Comparison of ENCODE assay signal across 8 cellular contexts in genomic region chr16:1771072-1771863, GRCh38. TPM values are rescaled to one million over a fixed set of nuclear protein-coding genes. Genes with fewer than 3 reads are reported as not detected.
A peak's percentile ranks its signal among the peaks of the same experiment; 100 is the strongest.
DNase-seq lines count a peak whose midpoint lies in the region; ATAC-seq, FAIRE-seq and TF ChIP-seq lines count a peak whose summit lies in the region.

TSS of gene NME3 (minus strand) at chr16:1771543. CDS start at chr16:1771534, 9 bp downstream.

- FAIRE-seq in H54 (lab: Jason Lieb, UNC), result no peak

- H3K36me3 ChIP-seq in endodermal cell (ENCODE audit: control insufficient read depth, insufficient read depth, low read length), result peaks cover 8% of the 10 kb centered on the region

- no peaks in the 10 kb centered on the region for H3K27me3 Mint-ChIP-seq in activated CD8-positive, alpha-beta memory T cell treated with anti-CD3 and anti-CD28 coated beads, Interleukin-2, amount 10 ng/mL, durations not matched to agents 7 days and 5 days
- H3K27me3 Mint-ChIP-seq in endodermal cell (ENCODE audit: insufficient read depth), result no peaks in the 10 kb centered on the region

- H3K9me3 Mint-ChIP-seq in activated CD8-positive, alpha-beta memory T cell treated with anti-CD3 and anti-CD28 coated beads, Interleukin-2, amount 10 ng/mL, durations not matched to agents 7 days and 5 days (ENCODE audit: low read depth), result no peaks in the 10 kb centered on the region
- H3K9me3 Mint-ChIP-seq in endodermal cell, result no peaks in the 10 kb centered on the region

- 1 to 3% methylated on average over 35 to 90 of the region's 91 CpGs for WGBS in endodermal cell (ENCODE audit: insufficient coverage in 1 of 2, insufficient read length in 1 of 2), 2 experiments

- peak; percentile 63 for ATAC-seq in activated CD8-positive, alpha-beta memory T cell treated with anti-CD3 and anti-CD28 coated beads, Interleukin-2, amount 10 ng/mL, durations not matched to agents 7 days and 5 days

- peak within 1 kb of the TSS; percentile 100 for H3K4me3 Mint-ChIP-seq in activated CD8-positive, alpha-beta memory T cell treated with anti-CD3 and anti-CD28 coated beads, Interleukin-2, amount 10 ng/mL, durations not matched to agents 7 days and 5 days
- peak within 1 kb of the TSS; percentile 93 for H3K4me3 Mint-ChIP-seq in endodermal cell

- H3K27me3 ChIP-seq in endodermal cell (ENCODE audit: control insufficient read depth, insufficient read depth, low read length, poor library complexity, severe bottlenecking), result no peaks in the 10 kb centered on the region

- H3K9ac ChIP-seq in endodermal cell (ENCODE audit: extremely low read depth, low read length, poor library complexity, severe bottlenecking), result peak within 1 kb of the TSS; percentile 72

- H3K27ac ChIP-seq in endodermal cell (ENCODE audit: low read depth, low read length), result no peak within 1 kb of the TSS

- no peaks in the 10 kb centered on the region for H3K9me3 ChIP-seq in endodermal cell (ENCODE audit: control insufficient read depth, low read length)

- DNase-seq in SIG-M5 treated with dmso at 0.1 percent for 504 hours (lab: John Stamatoyannopoulos, UW; ENCODE audit: unreplicated experiment) (peak; percentile 50), SIG-M5 (lab: John Stamatoyannopoulos, UW) (no peak), NCI-H226 (peak; percentile 57), endodermal cell (peak; percentile 89), mesenteric fat pad (ENCODE audit: low spot score) (peak; percentile 94), H54 (ENCODE audit: insufficient read length, low spot score) (no peak)
- DNase-seq in activated CD8-positive, alpha-beta memory T cell treated with anti-CD3 and anti-CD28 coated beads, Interleukin-2, amount 10 ng/mL, durations not matched to agents 7 days and 5 days, result peak; percentile 86
- DNase-seq in stimulated activated CD8-positive, alpha-beta memory T cell treated with anti-CD3 and anti-CD28 coated beads, Interleukin-12 subunit alpha, Interleukin-12 subunit beta, amount 100 ng/mL, for 4 hours (ENCODE audit: low read depth), result peak; percentile 60

- H3K27ac Mint-ChIP-seq in activated CD8-positive, alpha-beta memory T cell treated with anti-CD3 and anti-CD28 coated beads, Interleukin-2, amount 10 ng/mL, durations not matched to agents 7 days and 5 days, result peak within 1 kb of the TSS; percentile 98
- peak within 1 kb of the TSS; percentile 96 for H3K27ac Mint-ChIP-seq in endodermal cell

- CTCF ChIA-PET in activated CD8-positive, alpha-beta memory T cell treated with anti-CD3 and anti-CD28 coated beads, Interleukin-2, amount 10 ng/mL, durations not matched to agents 7 days and 5 days (lab: Charles Lee), result interaction anchor here (1.3 to 4.5 kb wide), 5 partner anchors 11 to 66 kb away, joined by 3 to 47 read pairs (median 7); partner anchors contain the start of genes MAPK8IP3, NUBP2 and SPSB3

- peaks cover 7% of the 10 kb centered on the region for H3K36me3 Mint-ChIP-seq in activated CD8-positive, alpha-beta memory T cell treated with anti-CD3 and anti-CD28 coated beads, Interleukin-2, amount 10 ng/mL, durations not matched to agents 7 days and 5 days
- peaks cover 6% of the 10 kb centered on the region for H3K36me3 Mint-ChIP-seq in endodermal cell (ENCODE audit: low read depth)

- TF ChIP-seq CTCF in endodermal cell (conservative IDR thresholded peaks at IDR 0.05), result no peak

- no peak for TF ChIP-seq POLR2A in H54 (IDR thresholded peaks at IDR 0.05; ENCODE audit: low read depth, low read length)

- H3K4me1 Mint-ChIP-seq in activated CD8-positive, alpha-beta memory T cell treated with anti-CD3 and anti-CD28 coated beads, Interleukin-2, amount 10 ng/mL, durations not matched to agents 7 days and 5 days, result peaks cover 13% of the 10 kb centered on the region
- peaks cover 3% of the 10 kb centered on the region for H3K4me1 Mint-ChIP-seq in endodermal cell

- H3K4me3 ChIP-seq in endodermal cell (ENCODE audit: low read length), result peak within 1 kb of the TSS; percentile 90

- no peaks in the 10 kb centered on the region for H3K4me1 ChIP-seq in endodermal cell (ENCODE audit: control insufficient read depth, insufficient read depth, low read length)

RNA-seq across cellular contexts. Expression of gene NME3, which starts in this region (rescaled TPM):
- total RNA-seq in activated CD8-positive, alpha-beta memory T cell treated with anti-CD3 and anti-CD28 coated beads, Interleukin-2, amount 10 ng/mL, durations not matched to agents 7 days and 5 days, result 10 to 100 TPM; 46.0 to 50.4 TPM
- total RNA-seq in endodermal cell (10 to 100 TPM; 70.3 to 73.6 TPM), mesenteric fat pad (34.6 TPM)
- 34.7 TPM for polyA plus RNA-seq in endodermal cell (2013, experiment 1 of 2)
- polyA plus RNA-seq in endodermal cell (2013, experiment 2 of 2), result 37.2 TPM

Comparison
In these comparisons a context has a peak if more than half of its experiments do, and no peak if none do; other contexts are left out.
1. DNase-seq: peak in SIG-M5 treated with dmso at 0.1 percent for 504 hours (single experiment), NCI-H226 (single experiment), activated CD8-positive, alpha-beta memory T cell treated with anti-CD3 and anti-CD28 coated beads, Interleukin-2, amount 10 ng/mL, durations not matched to agents 7 days and 5 days (single experiment), endodermal cell (single experiment), mesenteric fat pad (single experiment) and stimulated activated CD8-positive, alpha-beta memory T cell treated with anti-CD3 and anti-CD28 coated beads, Interleukin-12 subunit alpha, Interleukin-12 subunit beta, amount 100 ng/mL, for 4 hours (single experiment); none in SIG-M5 (single experiment) and H54 (single experiment).